10 cellular contexts compared by ENCODE assay signal in the genomic region with DNA sequence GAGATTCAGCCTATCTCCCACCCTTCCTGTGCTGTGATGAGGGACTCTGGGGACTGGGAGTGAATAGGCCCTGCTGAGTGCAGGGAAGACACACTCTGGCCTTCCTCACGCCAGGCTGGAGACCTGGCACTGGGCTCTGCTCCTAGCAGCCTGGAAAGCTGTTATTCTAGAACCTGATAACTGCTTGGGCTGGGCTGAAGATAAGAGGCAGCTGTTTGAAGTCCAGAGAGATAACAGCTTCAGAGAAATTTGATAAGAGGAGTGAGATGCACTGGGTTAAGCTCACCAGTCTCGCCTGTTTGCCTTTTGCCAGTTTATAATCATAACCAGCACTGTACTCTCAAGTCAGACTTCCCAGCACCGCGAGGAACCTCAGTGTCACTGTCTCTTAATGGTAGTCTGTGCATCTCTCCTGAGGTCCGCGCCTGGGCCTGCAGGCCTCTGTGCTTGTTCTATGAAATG. TPM values are rescaled to one million over a fixed set of nuclear protein-coding genes. Genes with fewer than 3 reads are reported as not detected.
DNase-seq lines count a peak whose midpoint lies in the region; ATAC-seq, FAIRE-seq and TF ChIP-seq lines count a peak whose summit lies in the region.
"Had no signal": no experiment of that assay in that cellular context is flagged by ENCODE, and none has a peak within 500 bp of the region (broad histone marks: within the 10 kb centered on the region; RNA-seq: fewer than 3 reads in every experiment).

No MANE protein-coding gene starts in this region.

- TF ChIP-seq CTCF in right atrium auricular region (IDR thresholded peaks at IDR 0.05) (no peak), left ventricle myocardium inferior (IDR thresholded peaks at IDR 0.05; ENCODE audit: borderline replicate concordance) (no peak)

- H3K27ac ChIP-seq in right atrium auricular region (no peak overlapping the region), left ventricle myocardium inferior (replicated peaks) (peak overlapping the region; percentile 31)

- H3K9me3 ChIP-seq in right atrium auricular region (no peaks in the 10 kb centered on the region), left ventricle myocardium inferior (replicated peaks) (no peaks in the 10 kb centered on the region)

- no peak for DNase-seq in Right ventricle myocardium inferior (ENCODE audit: missing footprints)
- DNase-seq in right atrium auricular region (ENCODE audit: low spot score): no peak
- DNase-seq in SK-N-DZ (ENCODE audit: low spot score): peak; percentile 89
- DNase-seq in left ventricle myocardium inferior: no peak
- peak; percentile 2 for DNase-seq in urothelium cell line (ENCODE audit: low spot score)
- DNase-seq in SIG-M5 treated with dmso at 0.1 percent for 504 hours (lab: John Stamatoyannopoulos, UW; ENCODE audit: unreplicated experiment): no peak
- DNase-seq in islet precursor cell: no peak

- intact Hi-C loops in Right ventricle myocardium inferior (cut with DNase I) (no loop called here), left ventricle myocardium inferior (cut with micrococcal nuclease) (no loop called here)

- FAIRE-seq in urothelium cell line (lab: Jason Lieb, UNC): no peak

- H3K4me1 ChIP-seq in right atrium auricular region: peaks cover 0 to 8% of the 10 kb centered on the region in 2 donors
- H3K4me1 ChIP-seq in left ventricle myocardium inferior: peaks cover 23% of the 10 kb centered on the region

- H3K36me3 ChIP-seq in right atrium auricular region (no peaks in the 10 kb centered on the region), left ventricle myocardium inferior (no peaks in the 10 kb centered on the region)

- peak; percentile 58 for ATAC-seq in Right ventricle myocardium inferior
- ATAC-seq in HG02642 (IDR thresholded peaks at IDR 0.05; ENCODE audit: poor library complexity, unreplicated experiment): no peak

- no peaks in the 10 kb centered on the region for H3K27me3 ChIP-seq in right atrium auricular region
- no peaks in the 10 kb centered on the region for H3K27me3 ChIP-seq in left ventricle myocardium inferior (ENCODE audit: low read depth)

- no peak overlapping the region for H3K4me3 ChIP-seq in right atrium auricular region
- no peak overlapping the region for H3K4me3 ChIP-seq in left ventricle myocardium inferior

RNA-seq across cellular contexts. Expression of a gene that starts 46.6 kb away (rescaled TPM):
- 0.08 TPM for total RNA-seq in Right ventricle myocardium inferior
- total RNA-seq in right atrium auricular region: under 1 TPM in 1 of 2 donors, not detected in 1; 0.07 TPM
- polyA plus RNA-seq in SK-N-DZ (2014; cell fraction: cytosol; rRNA removed): 0.16 TPM in 1 of 2 replicates, not detected in the other
- polyA plus RNA-seq in SK-N-DZ (2014; cell fraction: nucleus; rRNA removed): 0.02 and 0.03 TPM in 2 replicates
- total RNA-seq in left ventricle myocardium inferior: 0.05 TPM
- total RNA-seq: dermis blood vessel endothelial cell, left lobe of liver had no signal

Comparison
In these comparisons a context has a peak if more than half of its experiments do, and no peak if none do; other contexts are left out.
1. DNase-seq: peak in SK-N-DZ (single experiment) and urothelium cell line (single experiment); none in Right ventricle myocardium inferior (single experiment), right atrium auricular region (single experiment), left ventricle myocardium inferior (single experiment), SIG-M5 treated with dmso at 0.1 percent for 504 hours (single experiment) and islet precursor cell (single experiment).